ENCODE assay signal across 18 cellular contexts in the genomic region with DNA sequence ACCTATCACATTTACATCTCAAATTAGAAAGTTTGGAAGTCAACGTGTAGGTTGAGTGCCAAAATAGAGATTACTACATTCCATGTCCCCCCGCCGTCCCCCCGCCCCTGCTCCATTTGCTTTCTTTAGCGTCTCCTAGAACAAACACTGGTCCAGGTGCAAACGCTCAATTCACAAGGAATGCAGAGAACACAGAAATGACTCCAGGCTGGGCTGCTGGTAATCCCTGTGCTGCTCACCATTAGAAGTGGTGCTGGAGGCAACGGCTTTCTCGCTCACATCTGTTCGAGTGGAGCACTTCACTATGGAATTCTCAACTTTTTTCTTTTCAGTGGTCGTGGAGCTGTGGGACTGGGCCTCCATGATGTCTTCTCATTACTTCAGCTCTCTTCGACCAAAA. TPM values are rescaled to one million over a fixed set of nuclear protein-coding genes. Genes with fewer than 3 reads are reported as not detected.
DNase-seq lines count a peak whose midpoint lies in the region; ATAC-seq and TF ChIP-seq lines count a peak whose summit lies in the region.
"Had no signal": no experiment of that assay in that cellular context is flagged by ENCODE, and none has a peak within 500 bp of the region (broad histone marks: within the 10 kb centered on the region; RNA-seq: fewer than 3 reads in every experiment).

No MANE protein-coding gene starts in this region.

- CTCF ChIA-PET in WTC11 (lab: Charles Lee), result interaction anchor here (0.9 to 2.8 kb wide), 2 partner anchors 10 kb away, joined by 3 to 8 read pairs; no protein-coding TSS in a partner anchor

- no peaks in the 10 kb centered on the region for H3K9me3 Mint-ChIP-seq in WTC11
- H3K9me3 Mint-ChIP-seq in nephron progenitor cell, result no peaks in the 10 kb centered on the region

- in situ Hi-C loops in GM23248 (cut with MboI), result no loop called here

- H2AFZ ChIP-seq in GM23248, result no peak overlapping the region

- peaks cover 5% of the 10 kb centered on the region for H3K36me3 Mint-ChIP-seq in WTC11
- H3K36me3 Mint-ChIP-seq in nephron progenitor cell (ENCODE audit: low read depth), result peaks cover 66% of the 10 kb centered on the region
- H3K36me3 Mint-ChIP-seq: CD14-positive monocyte had no signal

- no peaks in the 10 kb centered on the region for H3K9me2 ChIP-seq in GM23248 (ENCODE audit: insufficient read depth)

- POLR2A ChIA-PET in WTC11 (lab: Charles Lee), result interaction anchor here (0.6 kb wide), 1 partner anchor 33 kb away, joined by 3 read pairs; no protein-coding TSS in a partner anchor

- H3K27ac Mint-ChIP-seq in WTC11 (peak overlapping the region; percentile 97), nephron progenitor cell (peak overlapping the region; percentile 55)

- H3K4me1 ChIP-seq in iPS-18a (ENCODE audit: control insufficient read depth, low read depth, low read length) (peaks cover 89% of the 10 kb centered on the region), GM23248 (ENCODE audit: insufficient read depth) (peaks cover 16% of the 10 kb centered on the region)
- H3K4me1 ChIP-seq: Caco-2 had no signal

- H3K4me2 ChIP-seq in GM23248 (ENCODE audit: unreplicated experiment), result no peak overlapping the region

- H3K4me3 ChIP-seq in H7 (ENCODE audit: insufficient read depth, low read depth, low read length), result no peak overlapping the region
- peak overlapping the region; percentile 1 for H3K4me3 ChIP-seq in iPS-18a (ENCODE audit: low read length)
- H3K4me3 ChIP-seq in GM23248, result no peak overlapping the region
- H3K4me3 ChIP-seq: GM12878, MG63 had no signal

- H3K4me1 Mint-ChIP-seq in WTC11 (peaks cover 95% of the 10 kb centered on the region), nephron progenitor cell (peaks cover 94% of the 10 kb centered on the region)

- H3K4me3 Mint-ChIP-seq in WTC11 (peak overlapping the region; percentile 24), nephron progenitor cell (no peak overlapping the region)
- H3K4me3 Mint-ChIP-seq: CD14-positive monocyte had no signal

- H3K27me3 Mint-ChIP-seq in WTC11 (ENCODE audit: low read depth) (no peaks in the 10 kb centered on the region), nephron progenitor cell (ENCODE audit: low read depth, poor library complexity) (peaks cover 3% of the 10 kb centered on the region)

- H3K9me3 ChIP-seq in iPS-18a (ENCODE audit: control insufficient read depth, low read depth, low read length) (no peaks in the 10 kb centered on the region), GM23248 (ENCODE audit: low read depth) (no peaks in the 10 kb centered on the region)
- H3K9me3 ChIP-seq: Caco-2, MG63 had no signal

- H3K9ac ChIP-seq in iPS-18a (ENCODE audit: low read length) (peak overlapping the region; percentile 49), GM23248 (no peak overlapping the region)

- no peaks in the 10 kb centered on the region for H3K36me3 ChIP-seq in H7 (replicated peaks; ENCODE audit: control insufficient read depth, insufficient read depth, low read length)
- H3K36me3 ChIP-seq in iPS-18a (ENCODE audit: control insufficient read depth, low read depth, low read length), result peaks cover 3% of the 10 kb centered on the region
- H3K36me3 ChIP-seq in GM23248 (ENCODE audit: low read depth), result no peaks in the 10 kb centered on the region
- H3K36me3 ChIP-seq: MG63 had no signal

- peak; percentile 66 for DNase-seq in H7
- DNase-seq in WTC11 (ENCODE audit: low spot score), result peak; percentile 62
- DNase-seq in nephron progenitor cell, result no peak
- DNase-seq in GM23248, result no peak
- no peak for DNase-seq in NCI-H2227 treated with DMSO at 0.1 percent for 48 hours (lab: John Stamatoyannopoulos, UW)
- DNase-seq: Caco-2, DMS53, MG63, NCI-H1092 treated with DMSO at 0.1 percent for 48 hours, NCI-H1694 treated with DMSO at 0.1 percent for 48 hours, NCI-H446 treated with DMSO at 0.1 percent for 48 hours, NCI-H774, Right ventricle myocardium superior had no signal

- no peaks in the 10 kb centered on the region for H4K20me1 ChIP-seq in GM23248 (ENCODE audit: insufficient read depth)

- H3F3A ChIP-seq in GM23248 (ENCODE audit: insufficient read depth), result 0 out of 2 replicates have a peak, but pooled peaks cover 4% of the 10 kb centered on the region

- no peaks in the 10 kb centered on the region for H3K27me3 ChIP-seq in H7 (ENCODE audit: control insufficient read depth, insufficient read depth, low read length)
- no peaks in the 10 kb centered on the region for H3K27me3 ChIP-seq in iPS-18a (ENCODE audit: control insufficient read depth, insufficient read depth, low read length)
- no peaks in the 10 kb centered on the region; the same call in 1 of the 2 replicates for H3K27me3 ChIP-seq in GM23248 (replicated peaks; ENCODE audit: insufficient read depth)
- H3K27me3 ChIP-seq: MG63 had no signal

- H3K79me2 ChIP-seq in GM23248 (ENCODE audit: insufficient read depth), result peaks cover 11% of the 10 kb centered on the region; the same call in 1 of the 2 replicates

- WGBS in GM23248 (ENCODE audit: low coverage in 1 of 2, low lambda C conversion rate in 2 of 2, missing lambda C conversion rate in 2 of 2), 2 experiments, result 69 to 75% methylated on average over 11 of the region's 11 CpGs

- TF ChIP-seq CTCF in WTC11 (IDR thresholded peaks at IDR 0.05) (no peak), nephron progenitor cell (IDR thresholded peaks at IDR 0.05) (no peak)

- ATAC-seq in WTC11 (peak; percentile 30), HG03175 (IDR thresholded peaks at IDR 0.05; ENCODE audit: unreplicated experiment) (no peak), HG03025 (IDR thresholded peaks at IDR 0.05; ENCODE audit: low FRiP score, unreplicated experiment) (no peak)
- ATAC-seq: GM12878 had no signal

- H3K27ac ChIP-seq in iPS-18a (ENCODE audit: low read length) (peak overlapping the region; percentile 80), GM23248 (no peak overlapping the region)

TF ChIP-seq in WTC11, 78 proteins besides CTCF, POLR2A, EP300 and RAD21:
- TF ChIP-seq FOXP4 (CRISPR knock-in tag; IDR thresholded peaks at IDR 0.05) (no peak), JAZF1 (CRISPR knock-in tag; IDR thresholded peaks at IDR 0.05) (no peak), TEAD4 (CRISPR knock-in tag; IDR thresholded peaks at IDR 0.05) (no peak), SMAD4 (CRISPR knock-in tag; IDR thresholded peaks at IDR 0.05) (no peak), E2F1 (CRISPR knock-in tag; IDR thresholded peaks at IDR 0.05) (no peak), TEAD1 (CRISPR knock-in tag; IDR thresholded peaks at IDR 0.05) (peak; percentile 28; the same call in 1 of the 2 replicates), GTF2I (CRISPR knock-in tag; conservative IDR thresholded peaks at IDR 0.05) (no peak), ZNF121 (CRISPR knock-in tag; IDR thresholded peaks at IDR 0.05) (no peak)

RNA-seq across cellular contexts. Expression of gene GLI3, which starts 14.1 kb away (rescaled TPM):
- total RNA-seq in H7 (2014; rRNA removed; shearing (Covaris generic)), result 6.7 and 12.4 TPM in 2 replicates
- total RNA-seq in WTC11 (2021), result 41.0 to 46.2 TPM (median 42.1 TPM) in 3 replicates
- 2.0 and 4.0 TPM in 2 replicates for total RNA-seq in GM23248 (2014; rRNA removed; shearing (Covaris generic))
- polyA plus RNA-seq in GM23248 (2016; fragmentation: Nextera tagmentation; extraction: Ambion mirVana), result 3.7 and 5.2 TPM in 2 replicates
- total RNA-seq: GM12878 had no signal
- polyA plus RNA-seq: CD14-positive monocyte had no signal

Comparison
In these comparisons a context has a peak if more than half of its experiments do, and no peak if none do; other contexts are left out.
1. DNase-seq: peak in H7 (single experiment) and WTC11 (single experiment); none in nephron progenitor cell (single experiment), GM23248 (single experiment) and NCI-H2227 treated with DMSO at 0.1 percent for 48 hours (single experiment).